ENCODE assay signal across 28 cellular contexts in the genomic region with DNA sequence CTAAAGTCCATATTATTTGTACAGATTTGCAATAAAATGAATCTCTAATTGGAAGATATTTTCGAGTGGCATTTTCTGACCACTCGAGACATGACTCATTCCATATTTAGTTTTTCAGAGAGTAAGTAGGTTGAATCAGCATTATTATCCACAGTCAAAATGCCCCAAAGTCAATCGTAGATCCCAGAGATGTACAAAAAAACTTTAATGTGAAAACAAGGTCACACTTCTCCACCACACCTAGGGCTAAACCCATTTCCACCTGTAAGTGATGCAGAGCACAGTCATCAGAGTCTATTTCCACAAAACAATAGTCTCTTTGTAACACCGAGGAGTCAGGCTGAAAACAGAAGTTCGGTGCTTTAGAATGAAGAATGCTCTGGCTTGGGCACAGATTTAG.
DNase-seq lines count a peak whose midpoint lies in the region; ATAC-seq and TF ChIP-seq lines count a peak whose summit lies in the region.
"Had no signal": no experiment of that assay in that cellular context is flagged by ENCODE, and none has a peak within 500 bp of the region (broad histone marks: within the 10 kb centered on the region; RNA-seq: fewer than 3 reads in every experiment).

No MANE protein-coding gene starts in this region.

- in situ Hi-C loops in astrocyte of the spinal cord (cut with HindIII; ENCODE audit: low sequenced_read_pairs) = no loop called here

- no peak for TF ChIP-seq CTCF in astrocyte of the spinal cord (IDR thresholded peaks at IDR 0.05; ENCODE audit: low read depth, low read length)
- TF ChIP-seq CTCF in testis (IDR thresholded peaks at IDR 0.05) = no peak

- intact Hi-C loops in testis (cut with DNase I; ENCODE audit: low total_unique reads) = no loop called here

- H3K27me3 ChIP-seq in testis = no peaks in the 10 kb centered on the region
- H3K27me3 ChIP-seq: BLaER1 treated with 17β-estradiol and CSF1 and Interleukin-3, amounts not matched to agents 10 nM and 100 nM; right atrium auricular region; upper lobe of left lung had no signal

- no peak for ATAC-seq in HG02884 (IDR thresholded peaks at IDR 0.05; ENCODE audit: unreplicated experiment)
- ATAC-seq: heart left ventricle, lower lobe of right lung had no signal

- TF ChIP-seq POLR2A in testis (IDR thresholded peaks at IDR 0.05) = no peak

- H3K9me3 ChIP-seq in testis = no peaks in the 10 kb centered on the region
- H3K9me3 ChIP-seq: lower lobe of right lung had no signal

- H3K36me3 ChIP-seq in testis (ENCODE audit: low read depth, missing control alignments) = no peaks in the 10 kb centered on the region
- H3K36me3 ChIP-seq: BLaER1 treated with 17β-estradiol and CSF1 and Interleukin-3, amounts not matched to agents 10 nM and 100 nM; heart left ventricle; lower lobe of right lung; right atrium auricular region; upper lobe of left lung had no signal

- 78 to 86% methylated on average over 5 of the region's 5 CpGs for WGBS in testis, 2 donors

- DNase-seq in EL (peak; percentile 15), LHCN-M2 (ENCODE audit: low read depth) (peak; percentile 31), astrocyte of the spinal cord (ENCODE audit: low read depth, low spot score) (peak; percentile 36), iris pigment epithelial cell (ENCODE audit: low read depth) (peak; percentile 14), HT-29 (ENCODE audit: low spot score) (no peak), testis (no peak), MV-4-11 (lab: John Stamatoyannopoulos, UW) (no peak)
- DNase-seq: activated CD4-positive, alpha-beta memory T cell treated with anti-CD3 and anti-CD28 coated beads for 36 hours; activated CD4-positive, CD25-positive, alpha-beta regulatory T cell; activated CD8-positive, alpha-beta memory T cell treated with anti-CD3 and anti-CD28 coated beads, Interleukin-2, amount 50 U/mL, for 48 hours; activated naive CD4-positive, alpha-beta T cell treated with anti-CD3 and anti-CD28 coated beads, Interleukin-2, amount 50 U/mL, for 16 hours; central memory CD4-positive, alpha-beta T cell; DND-41; heart left ventricle; kidney glomerular epithelial cell; lower lobe of right lung; NCI-H1092 treated with DMSO at 0.1 percent for 48 hours; NCI-H1930; NCI-H526; NK-92 treated with Interleukin-12 subunit alpha and Interleukin-12 subunit beta, amount 100 ng/mL, for 24 hours; PC-9; SHP77 treated with DMSO at 0.1 percent for 48 hours; stimulated activated CD4-positive, alpha-beta T cell treated with anti-CD3 and anti-CD28 coated beads, Interleukin-2, amount 100 ng/mL, for 48 hours; upper lobe of left lung had no signal

- H3K27ac ChIP-seq in testis = no peak overlapping the region
- H3K27ac ChIP-seq: BLaER1 treated with 17β-estradiol and CSF1 and Interleukin-3, amounts not matched to agents 10 nM and 100 nM; heart left ventricle; lower lobe of right lung; parathyroid adenoma; PC-9; right atrium auricular region; upper lobe of left lung had no signal

- H3K4me3 ChIP-seq in astrocyte of the spinal cord (ENCODE audit: low read depth, low read length) = no peak overlapping the region
- no peak overlapping the region for H3K4me3 ChIP-seq in testis
- H3K4me3 ChIP-seq: BLaER1 treated with 17β-estradiol and CSF1 and Interleukin-3, amounts not matched to agents 10 nM and 100 nM; heart left ventricle; lower lobe of right lung; PC-9; right atrium auricular region; upper lobe of left lung had no signal

- H3K4me1 ChIP-seq in testis = no peaks in the 10 kb centered on the region
- H3K4me1 ChIP-seq: BLaER1 treated with 17β-estradiol and CSF1 and Interleukin-3, amounts not matched to agents 10 nM and 100 nM; heart left ventricle; lower lobe of right lung; parathyroid adenoma; right atrium auricular region; upper lobe of left lung had no signal

Comparison
In these comparisons a context has a peak if more than half of its experiments do, and no peak if none do; other contexts are left out.
1. DNase-seq: peak in EL (single experiment), LHCN-M2 (single experiment), astrocyte of the spinal cord (single experiment) and iris pigment epithelial cell (single experiment); none in HT-29 (single experiment), testis (single experiment) and MV-4-11 (single experiment).